Comparison of ENCODE assay signal across 10 cellular contexts in the genomic region with DNA sequence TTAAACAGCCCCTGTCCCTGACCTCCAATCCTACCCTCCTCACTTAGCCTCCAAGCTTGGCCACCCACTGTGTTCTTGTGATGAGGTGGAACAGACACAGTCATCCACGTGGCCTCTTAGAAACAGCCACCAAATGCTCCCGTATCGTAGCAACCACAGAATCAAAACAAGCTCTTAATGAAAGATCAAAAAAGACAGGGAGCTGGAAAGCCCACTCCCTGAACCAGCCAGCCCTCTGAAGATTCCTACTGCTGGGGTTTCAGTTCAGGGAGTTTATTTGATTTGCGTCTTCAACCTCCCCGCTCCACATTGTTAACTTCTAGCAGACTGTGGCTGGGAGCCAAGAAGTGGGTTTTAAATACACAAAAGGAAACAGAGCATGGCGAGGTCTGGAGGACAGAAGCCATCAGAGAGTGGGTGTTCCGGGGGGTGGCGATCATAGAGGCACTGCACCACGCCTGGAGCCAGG.
DNase-seq lines count a peak whose midpoint lies in the region; ATAC-seq and TF ChIP-seq lines count a peak whose summit lies in the region.
"Had no signal": no experiment of that assay in that cellular context is flagged by ENCODE, and none has a peak within 500 bp of the region (broad histone marks: within the 10 kb centered on the region; RNA-seq: fewer than 3 reads in every experiment).

No MANE protein-coding gene starts in this region.

- ATAC-seq in activated CD8-positive, alpha-beta T cell treated with anti-CD3 and anti-CD28 coated beads for 36 hours, result peak; percentile 42
- ATAC-seq in natural killer cell (no peak), HG02970 (IDR thresholded peaks at IDR 0.05; ENCODE audit: low FRiP score, unreplicated experiment) (no peak), GM18519 (IDR thresholded peaks at IDR 0.05; ENCODE audit: low FRiP score, unreplicated experiment) (no peak)

- peaks cover 9% of the 10 kb centered on the region for H3K9me3 Mint-ChIP-seq in activated CD8-positive, alpha-beta T cell treated with anti-CD3 and anti-CD28 coated beads for 36 hours
- no peaks in the 10 kb centered on the region for H3K9me3 Mint-ChIP-seq in natural killer cell

- peak; percentile 79 for DNase-seq in ACHN
- peak; percentile 29 for DNase-seq in activated CD8-positive, alpha-beta T cell treated with anti-CD3 and anti-CD28 coated beads for 36 hours
- DNase-seq in kidney tubule cell (ENCODE audit: low spot score), result peak; percentile 81
- no peak for DNase-seq in natural killer cell
- no peak for DNase-seq in stimulated activated CD4-positive, alpha-beta T cell treated with anti-CD3 and anti-CD28 coated beads, Interleukin-12 subunit alpha, Interleukin-12 subunit beta, amount 100 ng/mL, for 4 hours
- DNase-seq: activated naive CD8-positive, alpha-beta T cell treated with anti-CD3 and anti-CD28 coated beads, Interleukin-2, amount 10 ng/mL, durations not matched to agents 7 days and 5 days; naive thymus-derived CD8-positive, alpha-beta T cell had no signal

- no peak overlapping the region for H3K4me3 Mint-ChIP-seq in activated CD8-positive, alpha-beta T cell treated with anti-CD3 and anti-CD28 coated beads for 36 hours
- H3K4me3 Mint-ChIP-seq in natural killer cell, result no peak overlapping the region
- H3K4me3 Mint-ChIP-seq: activated naive CD8-positive, alpha-beta T cell treated with anti-CD3 and anti-CD28 coated beads, Interleukin-2, amount 10 ng/mL, durations not matched to agents 7 days and 5 days; naive thymus-derived CD8-positive, alpha-beta T cell had no signal

- peaks cover 7% of the 10 kb centered on the region for H3K4me1 Mint-ChIP-seq in activated CD8-positive, alpha-beta T cell treated with anti-CD3 and anti-CD28 coated beads for 36 hours (ENCODE audit: low read depth)
- H3K4me1 Mint-ChIP-seq in natural killer cell, result peaks cover 6 to 12% of the 10 kb centered on the region in 2 donors

- TF ChIP-seq CTCF in activated CD8-positive, alpha-beta T cell treated with anti-CD3 and anti-CD28 coated beads for 36 hours (IDR thresholded peaks at IDR 0.05), result no peak
- TF ChIP-seq CTCF in natural killer cell (IDR thresholded peaks at IDR 0.05), result no peak

- intact Hi-C loops in activated CD8-positive, alpha-beta T cell treated with anti-CD3 and anti-CD28 coated beads for 36 hours (cut with micrococcal nuclease), result loop anchor here (5.0 kb wide), 1 partner anchor 87 kb away; a partner anchor contains a TSS
- intact Hi-C loops in natural killer cell (cut with micrococcal nuclease), result no loop called here

- POLR2A ChIA-PET in activated CD8-positive, alpha-beta T cell treated with anti-CD3 and anti-CD28 coated beads for 36 hours (lab: Charles Lee), result no interaction called here

- no peak overlapping the region for H3K27ac Mint-ChIP-seq in activated CD8-positive, alpha-beta T cell treated with anti-CD3 and anti-CD28 coated beads for 36 hours
- H3K27ac Mint-ChIP-seq in natural killer cell, result no peak overlapping the region
- H3K27ac Mint-ChIP-seq: activated naive CD8-positive, alpha-beta T cell treated with anti-CD3 and anti-CD28 coated beads, Interleukin-2, amount 10 ng/mL, durations not matched to agents 7 days and 5 days had no signal

- CTCF ChIA-PET in activated CD8-positive, alpha-beta T cell treated with anti-CD3 and anti-CD28 coated beads for 36 hours (lab: Charles Lee), result interaction anchor here (1.3 kb wide), 1 partner anchor 13 kb away, joined by 3 read pairs; no protein-coding TSS in a partner anchor

- peaks cover 32% of the 10 kb centered on the region for H3K36me3 Mint-ChIP-seq in activated CD8-positive, alpha-beta T cell treated with anti-CD3 and anti-CD28 coated beads for 36 hours (ENCODE audit: low read depth)
- no peaks in the 10 kb centered on the region for H3K36me3 Mint-ChIP-seq in natural killer cell

- no peak for TF ChIP-seq EP300 in Ishikawa (IDR thresholded peaks at IDR 0.05; ENCODE audit: borderline replicate concordance)

- H3K27me3 Mint-ChIP-seq in activated CD8-positive, alpha-beta T cell treated with anti-CD3 and anti-CD28 coated beads for 36 hours, result no peaks in the 10 kb centered on the region
- H3K27me3 Mint-ChIP-seq in natural killer cell (ENCODE audit: low read depth in 2 of 2), result peaks cover 0 to 5% of the 10 kb centered on the region in 2 donors
- H3K27me3 Mint-ChIP-seq: activated naive CD8-positive, alpha-beta T cell treated with anti-CD3 and anti-CD28 coated beads, Interleukin-2, amount 10 ng/mL, durations not matched to agents 7 days and 5 days had no signal

- TF ChIP-seq RAD21 in Ishikawa (IDR thresholded peaks at IDR 0.05; ENCODE audit: low read depth), result no peak

- in situ Hi-C loops in ACHN (cut with HindIII; ENCODE audit: low pct_ligation_motif_present, low pct_unique_long_range_greater_than_20kb, low sequenced_read_pairs), result no loop called here

TF ChIP-seq in Ishikawa, 13 proteins besides CTCF, POLR2A, EP300 and RAD21:
- no peak for TF ChIP-seq ZBTB7A (IDR thresholded peaks at IDR 0.05; ENCODE audit: low read depth)
- no peak for TF ChIP-seq TAF1 (IDR thresholded peaks at IDR 0.05; ENCODE audit: low read depth)
- no peak for TF ChIP-seq CREB1 (IDR thresholded peaks at IDR 0.05; ENCODE audit: low read depth)
- TF ChIP-seq NFIC (IDR thresholded peaks at IDR 0.05), result peak; percentile 88
- TF ChIP-seq, protein P1, sequence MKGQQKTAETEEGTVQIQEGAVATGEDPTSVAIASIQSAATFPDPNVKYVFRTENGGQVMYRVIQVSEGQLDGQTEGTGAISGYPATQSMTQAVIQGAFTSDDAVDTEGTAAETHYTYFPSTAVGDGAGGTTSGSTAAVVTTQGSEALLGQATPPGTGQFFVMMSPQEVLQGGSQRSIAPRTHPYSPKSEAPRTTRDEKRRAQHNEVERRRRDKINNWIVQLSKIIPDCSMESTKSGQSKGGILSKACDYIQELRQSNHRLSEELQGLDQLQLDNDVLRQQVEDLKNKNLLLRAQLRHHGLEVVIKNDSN (IDR thresholded peaks at IDR 0.05), result peak; percentile 37; the same call in 1 of the 2 replicates
- TF ChIP-seq CEBPB (IDR thresholded peaks at IDR 0.05), result no peak
- 0 out of 2 replicates have a peak, but pooled peaks have one; percentile 31 for TF ChIP-seq TEAD4 (IDR thresholded peaks at IDR 0.05)
- no peak for TF ChIP-seq YY1 (IDR thresholded peaks at IDR 0.05; ENCODE audit: low read depth)
- TF ChIP-seq, protein P2, sequence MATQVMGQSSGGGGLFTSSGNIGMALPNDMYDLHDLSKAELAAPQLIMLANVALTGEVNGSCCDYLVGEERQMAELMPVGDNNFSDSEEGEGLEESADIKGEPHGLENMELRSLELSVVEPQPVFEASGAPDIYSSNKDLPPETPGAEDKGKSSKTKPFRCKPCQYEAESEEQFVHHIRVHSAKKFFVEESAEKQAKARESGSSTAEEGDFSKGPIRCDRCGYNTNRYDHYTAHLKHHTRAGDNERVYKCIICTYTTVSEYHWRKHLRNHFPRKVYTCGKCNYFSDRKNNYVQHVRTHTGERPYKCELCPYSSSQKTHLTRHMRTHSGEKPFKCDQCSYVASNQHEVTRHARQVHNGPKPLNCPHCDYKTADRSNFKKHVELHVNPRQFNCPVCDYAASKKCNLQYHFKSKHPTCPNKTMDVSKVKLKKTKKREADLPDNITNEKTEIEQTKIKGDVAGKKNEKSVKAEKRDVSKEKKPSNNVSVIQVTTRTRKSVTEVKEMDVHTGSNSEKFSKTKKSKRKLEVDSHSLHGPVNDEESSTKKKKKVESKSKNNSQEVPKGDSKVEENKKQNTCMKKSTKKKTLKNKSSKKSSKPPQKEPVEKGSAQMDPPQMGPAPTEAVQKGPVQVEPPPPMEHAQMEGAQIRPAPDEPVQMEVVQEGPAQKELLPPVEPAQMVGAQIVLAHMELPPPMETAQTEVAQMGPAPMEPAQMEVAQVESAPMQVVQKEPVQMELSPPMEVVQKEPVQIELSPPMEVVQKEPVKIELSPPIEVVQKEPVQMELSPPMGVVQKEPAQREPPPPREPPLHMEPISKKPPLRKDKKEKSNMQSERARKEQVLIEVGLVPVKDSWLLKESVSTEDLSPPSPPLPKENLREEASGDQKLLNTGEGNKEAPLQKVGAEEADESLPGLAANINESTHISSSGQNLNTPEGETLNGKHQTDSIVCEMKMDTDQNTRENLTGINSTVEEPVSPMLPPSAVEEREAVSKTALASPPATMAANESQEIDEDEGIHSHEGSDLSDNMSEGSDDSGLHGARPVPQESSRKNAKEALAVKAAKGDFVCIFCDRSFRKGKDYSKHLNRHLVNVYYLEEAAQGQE (IDR thresholded peaks at IDR 0.05; ENCODE audit: low read depth), result no peak
- TF ChIP-seq, protein P3, sequence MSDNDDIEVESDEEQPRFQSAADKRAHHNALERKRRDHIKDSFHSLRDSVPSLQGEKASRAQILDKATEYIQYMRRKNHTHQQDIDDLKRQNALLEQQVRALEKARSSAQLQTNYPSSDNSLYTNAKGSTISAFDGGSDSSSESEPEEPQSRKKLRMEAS (IDR thresholded peaks at IDR 0.05), result peak; percentile 50
- peak; percentile 35; the same call in 1 of the 2 replicates for TF ChIP-seq EGR1 (IDR thresholded peaks at IDR 0.05)
- no peak for TF ChIP-seq TCF12 (IDR thresholded peaks at IDR 0.05; ENCODE audit: low read depth)
- no peak for TF ChIP-seq FOXM1 (IDR thresholded peaks at IDR 0.05; ENCODE audit: borderline replicate concordance, low read depth)
TF ChIP-seq in Ishikawa: peak in this region for 5.

Comparison
In these comparisons a context has a peak if more than half of its experiments do, and no peak if none do; other contexts are left out.
1. DNase-seq: peak in ACHN (single experiment), activated CD8-positive, alpha-beta T cell treated with anti-CD3 and anti-CD28 coated beads for 36 hours (single experiment) and kidney tubule cell (single experiment); none in natural killer cell (single experiment) and stimulated activated CD4-positive, alpha-beta T cell treated with anti-CD3 and anti-CD28 coated beads, Interleukin-12 subunit alpha, Interleukin-12 subunit beta, amount 100 ng/mL, for 4 hours (single experiment).